In the genomic region with DNA sequence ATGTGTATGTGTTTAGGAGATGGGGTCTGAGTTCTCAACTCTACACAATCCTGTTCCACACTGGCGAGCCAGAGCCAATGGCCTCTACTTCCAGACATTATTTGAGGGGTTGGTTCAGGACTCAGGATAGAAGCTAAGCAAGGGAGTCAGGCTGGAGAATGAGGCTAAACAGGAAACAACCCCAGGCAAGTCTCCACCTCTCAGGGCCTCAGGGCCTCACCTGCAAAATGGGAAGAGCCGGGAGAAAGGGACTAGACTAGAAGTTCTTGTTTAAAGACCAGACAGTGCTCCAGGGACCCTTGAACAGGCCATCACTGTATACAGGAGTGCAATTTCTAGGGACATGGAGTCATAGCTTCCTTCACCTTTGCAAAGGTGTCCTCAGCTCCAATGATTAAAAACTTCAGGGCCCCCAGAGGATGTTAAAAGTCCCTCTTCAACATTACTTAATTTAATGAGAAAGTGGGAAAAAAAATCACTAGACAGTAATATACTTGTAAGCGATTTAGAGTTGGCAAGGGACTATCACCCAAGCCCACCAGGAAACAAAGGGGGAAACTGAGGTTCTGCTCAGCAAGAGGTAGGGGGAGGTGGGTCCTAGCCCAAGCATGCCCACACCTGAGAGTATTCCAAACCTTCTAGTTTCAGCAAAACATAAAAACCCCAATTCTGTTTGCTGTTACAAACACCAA, we compare ENCODE assay signal across 8 cellular contexts. TPM values are rescaled to one million over a fixed set of nuclear protein-coding genes. Genes with fewer than 3 reads are reported as not detected.
DNase-seq lines count a peak whose midpoint lies in the region; ATAC-seq and TF ChIP-seq lines count a peak whose summit lies in the region.

No MANE protein-coding gene starts in this region.

- DNase-seq in CD8-positive, alpha-beta memory T cell = no peak
- DNase-seq in activated CD8-positive, alpha-beta T cell treated with anti-CD3 and anti-CD28 coated beads for 36 hours = no peak
- no peak for DNase-seq in gastrocnemius medialis
- no peak for DNase-seq in KG1 (lab: John Stamatoyannopoulos, UW)
- DNase-seq in KBM-7 = no peak
- no peak for DNase-seq in activated effector memory CD4-positive, alpha-beta T cell treated with anti-CD3 and anti-CD28 coated beads, Interleukin-2, amount 50 U/mL, for 16 hours

- peaks cover 0 to 36% (median 15%) of the 10 kb centered on the region in 3 donors for H3K36me3 Mint-ChIP-seq in CD8-positive, alpha-beta memory T cell
- peaks cover 24% of the 10 kb centered on the region for H3K36me3 Mint-ChIP-seq in activated CD8-positive, alpha-beta T cell treated with anti-CD3 and anti-CD28 coated beads for 36 hours (ENCODE audit: low read depth)

- H3K9me3 ChIP-seq in CD8-positive, alpha-beta memory T cell (ENCODE audit: low read length) = no peaks in the 10 kb centered on the region
- H3K9me3 ChIP-seq in iPS-15b (ENCODE audit: control insufficient read depth, insufficient read depth, low read length) (no peaks in the 10 kb centered on the region), gastrocnemius medialis (no peaks in the 10 kb centered on the region)

- TF ChIP-seq POLR2A in gastrocnemius medialis (IDR thresholded peaks at IDR 0.05) = no peak

- no peak overlapping the region for H3K4me3 ChIP-seq in CD8-positive, alpha-beta memory T cell (ENCODE audit: low read length)
- H3K4me3 ChIP-seq in iPS-15b (ENCODE audit: low read depth, low read length) (no peak overlapping the region), gastrocnemius medialis (no peak overlapping the region)

- peaks cover 45 to 73% (median 67%) of the 10 kb centered on the region in 3 donors for H3K4me1 Mint-ChIP-seq in CD8-positive, alpha-beta memory T cell
- H3K4me1 Mint-ChIP-seq in activated CD8-positive, alpha-beta T cell treated with anti-CD3 and anti-CD28 coated beads for 36 hours (ENCODE audit: low read depth) = peaks cover 53% of the 10 kb centered on the region

- in situ Hi-C loops in gastrocnemius medialis (cut with MboI; ENCODE audit: low sequenced_read_pairs in 4 of 4) = loop anchor here in 2 of 4 donors (5.0 to 10.0 kb wide), 2 partner anchors 43 to 50 kb away; partner anchors contain the start of gene ZMYND8 (in 1 of the 2)
- in situ Hi-C loops in KBM-7 (cut with MboI; ENCODE audit: low pct_unique_long_range_greater_than_20kb, low sequenced_read_pairs) = no loop called here

- intact Hi-C loops in activated CD8-positive, alpha-beta T cell treated with anti-CD3 and anti-CD28 coated beads for 36 hours (cut with micrococcal nuclease) = loop anchor here (5.0 kb wide), 1 partner anchor 38 kb away; no protein-coding TSS in a partner anchor
- intact Hi-C loops in gastrocnemius medialis (cut with DNase I; ENCODE audit: low total_unique reads) = loop anchor here (5.0 to 10.0 kb wide), 3 partner anchors 148 to 1957 kb away; no protein-coding TSS in a partner anchor

- no peak for ATAC-seq in activated CD8-positive, alpha-beta T cell treated with anti-CD3 and anti-CD28 coated beads for 36 hours
- ATAC-seq in gastrocnemius medialis = no peak
- ATAC-seq in activated CD4-positive, CD25-positive, alpha-beta regulatory T cell treated with anti-CD3 and anti-CD28 coated beads, Interleukin-2, amount 50 U/mL, for 24 hours = no peak

- H3K27ac ChIP-seq in CD8-positive, alpha-beta memory T cell (ENCODE audit: low read depth, low read length) = no peak overlapping the region
- peak overlapping the region; percentile 96 to 99 (median 98) for H3K27ac ChIP-seq in gastrocnemius medialis

- peak overlapping the region; percentile 27 for H3K9ac ChIP-seq in iPS-15b (ENCODE audit: low read depth, low read length)

- peaks cover 12% of the 10 kb centered on the region for H3K36me3 ChIP-seq in CD8-positive, alpha-beta memory T cell (ENCODE audit: insufficient read depth, low read length)
- peaks cover 13% of the 10 kb centered on the region for H3K36me3 ChIP-seq in iPS-15b (ENCODE audit: control insufficient read depth, insufficient read depth, low read length)
- H3K36me3 ChIP-seq in gastrocnemius medialis = peaks cover 0 to 4% of the 10 kb centered on the region in 2 donors

- peak overlapping the region in 1 of 7 donors; percentile 65 for H3K4me3 Mint-ChIP-seq in CD8-positive, alpha-beta memory T cell
- no peak overlapping the region for H3K4me3 Mint-ChIP-seq in activated CD8-positive, alpha-beta T cell treated with anti-CD3 and anti-CD28 coated beads for 36 hours

- peak overlapping the region in 6 of 8 donors; percentile 19 to 92 (median 76) for H3K27ac Mint-ChIP-seq in CD8-positive, alpha-beta memory T cell
- peak overlapping the region; percentile 52 for H3K27ac Mint-ChIP-seq in activated CD8-positive, alpha-beta T cell treated with anti-CD3 and anti-CD28 coated beads for 36 hours

- H3K4me1 ChIP-seq in CD8-positive, alpha-beta memory T cell (ENCODE audit: insufficient read depth, low read length) = peaks cover 32% of the 10 kb centered on the region
- H3K4me1 ChIP-seq in iPS-15b (ENCODE audit: control insufficient read depth, insufficient read depth, low read length) = peaks cover 45% of the 10 kb centered on the region
- peaks cover 58 to 74% of the 10 kb centered on the region in 2 donors for H3K4me1 ChIP-seq in gastrocnemius medialis

- no peaks in the 10 kb centered on the region for H3K27me3 Mint-ChIP-seq in CD8-positive, alpha-beta memory T cell
- H3K27me3 Mint-ChIP-seq in activated CD8-positive, alpha-beta T cell treated with anti-CD3 and anti-CD28 coated beads for 36 hours = no peaks in the 10 kb centered on the region

- no peak for TF ChIP-seq CTCF in activated CD8-positive, alpha-beta T cell treated with anti-CD3 and anti-CD28 coated beads for 36 hours (IDR thresholded peaks at IDR 0.05)
- TF ChIP-seq CTCF in gastrocnemius medialis (IDR thresholded peaks at IDR 0.05 in 4 of 5, conservative IDR thresholded peaks at IDR 0.05 in 1 of 5) = no peak

- CTCF ChIA-PET in CD8-positive, alpha-beta memory T cell (lab: Charles Lee) = no interaction called here
- CTCF ChIA-PET in activated CD8-positive, alpha-beta T cell treated with anti-CD3 and anti-CD28 coated beads for 36 hours (lab: Charles Lee) = interaction anchor here (0.7 to 4.3 kb wide), 3 partner anchors 13 to 1575 kb away, joined by 3 to 19 read pairs (median 5); no protein-coding TSS in a partner anchor

- POLR2A ChIA-PET in CD8-positive, alpha-beta memory T cell (lab: Charles Lee) = no interaction called here
- POLR2A ChIA-PET in activated CD8-positive, alpha-beta T cell treated with anti-CD3 and anti-CD28 coated beads for 36 hours (lab: Charles Lee) = no interaction called here

- no peaks in the 10 kb centered on the region for H3K9me3 Mint-ChIP-seq in CD8-positive, alpha-beta memory T cell
- no peaks in the 10 kb centered on the region for H3K9me3 Mint-ChIP-seq in activated CD8-positive, alpha-beta T cell treated with anti-CD3 and anti-CD28 coated beads for 36 hours

- H3K27me3 ChIP-seq in CD8-positive, alpha-beta memory T cell (ENCODE audit: insufficient read depth, low read length, poor library complexity, severe bottlenecking) = no peaks in the 10 kb centered on the region
- H3K27me3 ChIP-seq in iPS-15b (ENCODE audit: control insufficient read depth, insufficient read depth, low read length) (no peaks in the 10 kb centered on the region), gastrocnemius medialis (no peaks in the 10 kb centered on the region)

RNA-seq across cellular contexts. Expression of gene ZMYND8, which starts 41.7 kb away (rescaled TPM):
- total RNA-seq in CD8-positive, alpha-beta memory T cell = 10 to 100 TPM; 25.8 to 30.7 TPM
- 20.9 TPM for polyA plus RNA-seq in CD8-positive, alpha-beta memory T cell
- 10 to 100 TPM; 31.9 to 33.4 TPM for total RNA-seq in activated CD8-positive, alpha-beta T cell treated with anti-CD3 and anti-CD28 coated beads for 36 hours
- total RNA-seq in gastrocnemius medialis = 10 to 100 TPM; 15.1 to 32.2 (median 19.7) TPM
